Comparison of ENCODE assay signal across 13 cellular contexts in genomic region chr4:95572304-95572991, GRCh38. TPM values are rescaled to one million over a fixed set of nuclear protein-coding genes. Genes with fewer than 3 reads are reported as not detected.
DNase-seq lines count a peak whose midpoint lies in the region; ATAC-seq and TF ChIP-seq lines count a peak whose summit lies in the region.
"Had no signal": no experiment of that assay in that cellular context is flagged by ENCODE, and none has a peak within 500 bp of the region (broad histone marks: within the 10 kb centered on the region; RNA-seq: fewer than 3 reads in every experiment).

No MANE protein-coding gene starts in this region.

- TF ChIP-seq CTCF in choroid plexus epithelial cell (conservative IDR thresholded peaks at IDR 0.05; ENCODE audit: low read depth, low read length) (no peak), lower lobe of right lung (IDR thresholded peaks at IDR 0.05) (no peak)

- H3K4me1 ChIP-seq in lower lobe of right lung, result no peaks in the 10 kb centered on the region

- peak; percentile 66 for DNase-seq in COLO829 (ENCODE audit: low spot score)
- peak; percentile 19 for DNase-seq in NCI-H510A (lab: John Stamatoyannopoulos, UW)
- peak; percentile 78 for DNase-seq in choroid plexus epithelial cell (ENCODE audit: low read depth)
- DNase-seq in lower lobe of right lung, result peak; percentile 70
- DNase-seq in HUDEP-2 (lab: John Stamatoyannopoulos, UW; ENCODE audit: unreplicated experiment in 76 of 76), result no peak
- no peak for DNase-seq in SW480 (ENCODE audit: low spot score)
- no peak for DNase-seq in epidermal melanocyte (ENCODE audit: insufficient read length, low spot score)
- DNase-seq in NOMO-1 treated with DMSO at 0.1 percent for 48 hours (lab: John Stamatoyannopoulos, UW; ENCODE audit: unreplicated experiment), result no peak
- DNase-seq: activated T-cell treated with anti-CD3 and anti-CD28 coated beads for 4 hours, erythroblast, NCI-H1092 had no signal

- peak; percentile 42 to 79 for ATAC-seq in lower lobe of right lung

- H3K4me3 ChIP-seq in choroid plexus epithelial cell (ENCODE audit: low read depth, low read length) (no peak overlapping the region), lower lobe of right lung (no peak overlapping the region)
- H3K4me3 ChIP-seq: BLaER1 treated with 17β-estradiol and CSF1 and Interleukin-3, amounts not matched to agents 10 nM and 100 nM; SK-N-MC had no signal

- no peaks in the 10 kb centered on the region for H3K36me3 ChIP-seq in lower lobe of right lung
- H3K36me3 ChIP-seq: BLaER1 treated with 17β-estradiol and CSF1 and Interleukin-3, amounts not matched to agents 10 nM and 100 nM had no signal

- H3K27me3 ChIP-seq in lower lobe of right lung (ENCODE audit: low read depth), result no peaks in the 10 kb centered on the region
- H3K27me3 ChIP-seq: BLaER1 treated with 17β-estradiol and CSF1 and Interleukin-3, amounts not matched to agents 10 nM and 100 nM had no signal

- no peaks in the 10 kb centered on the region for H3K9me3 ChIP-seq in lower lobe of right lung

- H3K27ac ChIP-seq in lower lobe of right lung, result no peak overlapping the region
- H3K27ac ChIP-seq: SK-N-MC had no signal

- intact Hi-C loops in lower lobe of right lung (cut with DNase I), result no loop called here

RNA-seq across cellular contexts. Expression of gene UNC5C, which starts 23.7 kb away (rescaled TPM):
- total RNA-seq in lower lobe of right lung, result 5.1 TPM

Comparison
In these comparisons a context has a peak if more than half of its experiments do, and no peak if none do; other contexts are left out.
1. DNase-seq: peak in COLO829 (single experiment), NCI-H510A (single experiment), choroid plexus epithelial cell (single experiment) and lower lobe of right lung (single experiment); none in HUDEP-2 (0 of 76), SW480 (single experiment), epidermal melanocyte (single experiment) and NOMO-1 treated with DMSO at 0.1 percent for 48 hours (single experiment).